ENCODE assay signal across 22 cellular contexts in the genomic region with DNA sequence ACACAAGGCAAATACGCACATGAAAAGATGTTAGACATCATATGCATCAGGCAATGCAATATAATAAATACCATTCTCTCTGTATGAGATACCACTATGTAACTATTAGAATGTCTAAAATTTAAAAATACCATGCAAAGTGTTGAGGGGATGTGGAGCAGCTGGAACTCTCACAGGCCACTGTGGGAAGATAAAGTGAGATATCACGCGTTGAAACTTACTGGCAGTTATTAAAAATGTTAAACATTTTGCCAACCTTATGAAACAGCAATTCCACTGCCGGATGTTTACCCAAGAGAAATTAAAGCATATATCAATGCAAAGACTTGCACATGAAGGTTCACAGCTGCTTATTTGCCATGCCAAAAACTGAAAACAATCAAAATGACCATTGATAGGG.
"Had no signal": no experiment of that assay in that cellular context is flagged by ENCODE, and none has a peak within 500 bp of the region (broad histone marks: within the 10 kb centered on the region; RNA-seq: fewer than 3 reads in every experiment).

No MANE protein-coding gene starts in this region.

- H3K4me3 ChIP-seq: colonic mucosa, coronary artery, dorsolateral prefrontal cortex, esophagus muscularis mucosa, esophagus squamous epithelium, gastrocnemius medialis, gastroesophageal sphincter, heart left ventricle, heart right ventricle had no signal

- DNase-seq: colonic mucosa; cortex of kidney; dermis blood vessel endothelial cell; dorsolateral prefrontal cortex; effector CD4-positive, alpha-beta T cell; effector CD8-positive, alpha-beta T cell; effector memory CD4-positive, alpha-beta T cell; effector memory CD8-positive, alpha-beta T cell; endodermal cell; erythroblast; esophagus squamous epithelium; foreskin fibroblast; foreskin keratinocyte; foreskin melanocyte; gastrocnemius medialis; glutamatergic neuron; head of caudate nucleus; heart left ventricle; heart right ventricle had no signal
